ENCODE assay signal across 1 cellular context in the genomic region with DNA sequence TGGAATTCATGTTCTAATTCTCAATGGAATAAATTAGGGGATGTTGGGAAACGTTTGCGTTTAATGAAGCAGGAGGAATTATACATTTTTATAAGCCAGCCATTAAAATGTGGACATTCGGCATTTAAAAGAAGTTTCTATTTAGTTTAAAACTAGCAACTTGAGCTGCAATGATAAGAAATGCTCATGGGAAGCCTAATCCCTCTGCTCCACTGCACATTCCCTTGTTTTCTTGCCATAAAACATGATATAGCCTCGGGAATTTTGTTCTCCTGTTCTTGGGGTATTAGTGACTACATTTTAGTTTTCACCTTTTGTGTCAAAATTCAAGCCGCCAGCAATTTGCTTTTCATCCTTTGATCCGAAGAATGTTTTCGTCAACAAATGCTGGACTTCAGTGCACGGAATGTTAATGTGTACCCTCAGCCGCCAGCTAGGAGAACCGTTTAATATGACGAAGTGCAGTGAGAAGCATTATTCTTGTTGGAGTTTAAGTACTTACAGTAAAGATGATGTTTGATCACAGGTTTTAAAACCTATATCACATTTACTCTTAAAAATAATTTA.
TF ChIP-seq lines count a peak whose summit lies in the region.

No MANE protein-coding gene starts in this region.

TF ChIP-seq in IMR-90, 13 proteins besides CTCF, POLR2A, EP300 and RAD21 (continued from another document):
- TF ChIP-seq, protein P1, sequence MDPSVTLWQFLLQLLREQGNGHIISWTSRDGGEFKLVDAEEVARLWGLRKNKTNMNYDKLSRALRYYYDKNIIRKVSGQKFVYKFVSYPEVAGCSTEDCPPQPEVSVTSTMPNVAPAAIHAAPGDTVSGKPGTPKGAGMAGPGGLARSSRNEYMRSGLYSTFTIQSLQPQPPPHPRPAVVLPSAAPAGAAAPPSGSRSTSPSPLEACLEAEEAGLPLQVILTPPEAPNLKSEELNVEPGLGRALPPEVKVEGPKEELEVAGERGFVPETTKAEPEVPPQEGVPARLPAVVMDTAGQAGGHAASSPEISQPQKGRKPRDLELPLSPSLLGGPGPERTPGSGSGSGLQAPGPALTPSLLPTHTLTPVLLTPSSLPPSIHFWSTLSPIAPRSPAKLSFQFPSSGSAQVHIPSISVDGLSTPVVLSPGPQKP (IDR thresholded peaks at IDR 0.05; ENCODE audit: borderline replicate concordance, low read depth, low read length) = no peak
- TF ChIP-seq, protein P2, sequence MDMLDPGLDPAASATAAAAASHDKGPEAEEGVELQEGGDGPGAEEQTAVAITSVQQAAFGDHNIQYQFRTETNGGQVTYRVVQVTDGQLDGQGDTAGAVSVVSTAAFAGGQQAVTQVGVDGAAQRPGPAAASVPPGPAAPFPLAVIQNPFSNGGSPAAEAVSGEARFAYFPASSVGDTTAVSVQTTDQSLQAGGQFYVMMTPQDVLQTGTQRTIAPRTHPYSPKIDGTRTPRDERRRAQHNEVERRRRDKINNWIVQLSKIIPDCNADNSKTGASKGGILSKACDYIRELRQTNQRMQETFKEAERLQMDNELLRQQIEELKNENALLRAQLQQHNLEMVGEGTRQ (IDR thresholded peaks at IDR 0.05; ENCODE audit: low read depth, low read length) = no peak
- TF ChIP-seq MAFK (IDR thresholded peaks at IDR 0.05; ENCODE audit: low read depth, low read length) = no peak
- TF ChIP-seq NFE2L2 (IDR thresholded peaks at IDR 0.05; ENCODE audit: low read depth, low read length) = no peak
- TF ChIP-seq SMC3 (IDR thresholded peaks at IDR 0.05; ENCODE audit: low read depth, low read length) = no peak
- TF ChIP-seq FOS (IDR thresholded peaks at IDR 0.05; ENCODE audit: low read depth, low read length) = no peak
